9 cellular contexts compared by ENCODE assay signal in genomic region chr12:53538209-53538689, GRCh38. TPM values are rescaled to one million over a fixed set of nuclear protein-coding genes. Genes with fewer than 3 reads are reported as not detected.
A peak's percentile ranks its signal among the peaks of the same experiment; 100 is the strongest.
DNase-seq lines count a peak whose midpoint lies in the region; ATAC-seq and TF ChIP-seq lines count a peak whose summit lies in the region.
"Had no signal": no experiment of that assay in that cellular context is flagged by ENCODE, and none has a peak within 500 bp of the region (broad histone marks: within the 10 kb centered on the region; RNA-seq: fewer than 3 reads in every experiment).

No MANE protein-coding gene starts in this region.

- no peaks in the 10 kb centered on the region for H3K27me3 ChIP-seq in brain microvascular endothelial cell (replicated peaks)

- in situ Hi-C loops in brain microvascular endothelial cell (cut with HindIII; ENCODE audit: low pct_ligation_motif_present, low sequenced_read_pairs) = no loop called here

- ATAC-seq in GM18909 (IDR thresholded peaks at IDR 0.05; ENCODE audit: poor library complexity, unreplicated experiment) = no peak

- no peak overlapping the region for H3K27ac ChIP-seq in brain microvascular endothelial cell

- peak; percentile 63 for DNase-seq in GM04504 (ENCODE audit: low read depth)
- DNase-seq in NCI-H526 treated with DMSO at 0.1 percent for 48 hours (lab: John Stamatoyannopoulos, UW) = peak; percentile 7
- DNase-seq in fibroblast of mammary gland (ENCODE audit: low read depth) = peak; percentile 49
- DNase-seq in renal cortical epithelial cell (ENCODE audit: low read depth) = peak; percentile 88
- DNase-seq in NOMO-1 treated with DMSO at 0.1 percent for 48 hours (lab: John Stamatoyannopoulos, UW; ENCODE audit: unreplicated experiment) = no peak
- no peak for DNase-seq in brain microvascular endothelial cell
- no peak for DNase-seq in NAMALWA (ENCODE audit: low spot score)

- TF ChIP-seq CTCF in fibroblast of mammary gland (conservative IDR thresholded peaks at IDR 0.05; ENCODE audit: control insufficient read depth, insufficient read depth, low read depth, low read length) = no peak
- TF ChIP-seq CTCF in brain microvascular endothelial cell (IDR thresholded peaks at IDR 0.05; ENCODE audit: low read depth, low read length, missing control alignments) = no peak

- H3K36me3 ChIP-seq in brain microvascular endothelial cell (replicated peaks) = peaks cover 65% of the 10 kb centered on the region

- H3K4me3 ChIP-seq in fibroblast of mammary gland (ENCODE audit: control insufficient read depth, low read depth, low read length) = no peak overlapping the region
- H3K4me3 ChIP-seq in brain microvascular endothelial cell (ENCODE audit: low read depth, low read length) = no peak overlapping the region

RNA-seq across cellular contexts. Expression of gene NPFF, which starts 31.0 kb away (rescaled TPM):
- total RNA-seq in renal cortical epithelial cell = not detected in 2 replicates
- total RNA-seq: kidney epithelial cell had no signal

RNA-seq across cellular contexts. Expression of gene TARBP2, which starts 37.2 kb away (rescaled TPM):
- total RNA-seq in renal cortical epithelial cell = 28.8 and 52.3 TPM in 2 replicates

RNA-seq across cellular contexts. Expression of gene MAP3K12, which starts 39.0 kb away (rescaled TPM):
- total RNA-seq in renal cortical epithelial cell = 2.3 and 18.7 TPM in 2 replicates

Comparison
In these comparisons a context has a peak if more than half of its experiments do, and no peak if none do; other contexts are left out.
1. DNase-seq: peak in GM04504 (single experiment), NCI-H526 treated with DMSO at 0.1 percent for 48 hours (single experiment), fibroblast of mammary gland (single experiment) and renal cortical epithelial cell (single experiment); none in NOMO-1 treated with DMSO at 0.1 percent for 48 hours (single experiment), brain microvascular endothelial cell (single experiment) and NAMALWA (single experiment).